Comparison of ENCODE assay signal across 13 cellular contexts in the genomic region with DNA sequence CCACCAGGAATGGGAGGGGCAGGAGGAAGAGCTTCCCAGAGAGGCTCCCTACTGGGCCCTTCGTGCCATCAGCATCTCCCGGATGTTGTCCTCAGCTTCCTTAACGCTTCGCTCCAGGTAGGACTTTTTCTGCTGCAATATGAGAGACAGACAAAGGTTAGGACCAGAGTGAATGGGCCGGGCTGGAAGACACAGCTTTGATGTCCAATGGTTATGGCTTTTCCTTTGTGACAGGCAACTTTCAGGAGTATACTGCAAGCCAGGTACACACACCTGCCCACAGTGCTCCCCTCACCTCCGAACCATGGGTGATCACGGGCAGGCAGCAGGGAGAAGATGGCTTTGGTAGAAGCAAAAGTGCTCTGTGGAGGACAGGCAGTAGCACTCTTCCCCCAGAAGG. TPM values are rescaled to one million over a fixed set of nuclear protein-coding genes. Genes with fewer than 3 reads are reported as not detected.
DNase-seq lines count a peak whose midpoint lies in the region; ATAC-seq and TF ChIP-seq lines count a peak whose summit lies in the region.
"Had no signal": no experiment of that assay in that cellular context is flagged by ENCODE, and none has a peak within 500 bp of the region (broad histone marks: within the 10 kb centered on the region; RNA-seq: fewer than 3 reads in every experiment).

No MANE protein-coding gene starts in this region.

- H3K36me3 ChIP-seq in right atrium auricular region (peaks cover 5% of the 10 kb centered on the region), rectal smooth muscle tissue (ENCODE audit: control insufficient read depth, insufficient read depth, low read length) (no peaks in the 10 kb centered on the region)

- DNase-seq in CD14-positive monocyte (ENCODE audit: low spot score) (no peak), RWPE1 (ENCODE audit: low spot score) (no peak), right atrium auricular region (ENCODE audit: low spot score) (no peak), NAMALWA (ENCODE audit: low spot score) (no peak), NCI-H187 treated with DMSO at 0.1 percent for 48 hours (lab: John Stamatoyannopoulos, UW) (no peak)
- DNase-seq: activated CD8-positive, alpha-beta memory T cell treated with anti-CD3 and anti-CD28 coated beads, Interleukin-2, amount 50 U/mL, for 48 hours; NCI-H1105 treated with DMSO at 0.1 percent for 48 hours; NCI-H510A treated with DMSO at 0.1 percent for 48 hours; pancreas; stimulated activated CD4-positive, alpha-beta T cell treated with anti-CD3 and anti-CD28 coated beads, Interleukin-2, amount 100 ng/mL, for 48 hours had no signal

- no peaks in the 10 kb centered on the region for H3K9me3 ChIP-seq in right atrium auricular region
- H3K9me3 ChIP-seq: pancreas had no signal

- intact Hi-C loops in CD14-positive monocyte (cut with micrococcal nuclease), result loop anchor here (2.0 to 5.0 kb wide), 2 partner anchors 17 to 36 kb away; no protein-coding TSS in a partner anchor

- H3K4me3 ChIP-seq in right atrium auricular region (no peak overlapping the region), rectal smooth muscle tissue (ENCODE audit: low read length) (peak overlapping the region; percentile 12)
- H3K4me3 ChIP-seq: pancreas had no signal

- CTCF ChIA-PET in RWPE1 (lab: Yijun Ruan, JAX), result interaction anchor here (0.6 to 5.3 kb wide), 5 partner anchors 57 to 113 kb away, joined by 3 to 55 read pairs (median 5); a partner anchor contains a TSS

- H3K4me1 Mint-ChIP-seq in CD14-positive monocyte, result peaks cover 39% of the 10 kb centered on the region

- peaks cover 0 to 57% of the 10 kb centered on the region in 2 donors for H3K4me1 ChIP-seq in right atrium auricular region
- peaks cover 43% of the 10 kb centered on the region for H3K4me1 ChIP-seq in rectal smooth muscle tissue (ENCODE audit: control insufficient read depth, insufficient read depth, low read length)

- ATAC-seq in HG03442 (IDR thresholded peaks at IDR 0.05; ENCODE audit: unreplicated experiment) (no peak), HG03135 (IDR thresholded peaks at IDR 0.05; ENCODE audit: unreplicated experiment) (no peak)
- ATAC-seq: pancreas had no signal

- peak overlapping the region; percentile 53 for H3K27ac ChIP-seq in RWPE1
- peak overlapping the region; percentile 66 to 84 for H3K27ac ChIP-seq in right atrium auricular region
- peak overlapping the region; percentile 84 for H3K27ac ChIP-seq in rectal smooth muscle tissue (ENCODE audit: low read depth, low read length)
- H3K27ac ChIP-seq: pancreas had no signal

- H3K4me3 Mint-ChIP-seq in CD14-positive monocyte, result peak overlapping the region in 1 of 2 donors; percentile 17

- no peak overlapping the region for H3K9ac ChIP-seq in rectal smooth muscle tissue (ENCODE audit: low read length)

- H3K27ac Mint-ChIP-seq in CD14-positive monocyte, result peak overlapping the region in 6 of 7 donors; percentile 47 to 90 (median 88)

- H3K27me3 Mint-ChIP-seq in CD14-positive monocyte (ENCODE audit: low read depth in 3 of 3), result peaks cover 0 to 4% (median 2%) of the 10 kb centered on the region in 3 donors

- H3K36me3 Mint-ChIP-seq in CD14-positive monocyte, result peaks cover 44 to 67% of the 10 kb centered on the region in 2 donors

- H3K27me3 ChIP-seq in right atrium auricular region (no peaks in the 10 kb centered on the region), rectal smooth muscle tissue (ENCODE audit: control insufficient read depth, insufficient read depth, low read length) (no peaks in the 10 kb centered on the region)
- H3K27me3 ChIP-seq: pancreas had no signal

- H3K9me3 Mint-ChIP-seq in CD14-positive monocyte, result no peaks in the 10 kb centered on the region

- TF ChIP-seq CTCF in CD14-positive monocyte (IDR thresholded peaks at IDR 0.05), result no peak
- no peak for TF ChIP-seq CTCF in RWPE1 (conservative IDR thresholded peaks at IDR 0.05; ENCODE audit: low read depth)
- no peak for TF ChIP-seq CTCF in right atrium auricular region (IDR thresholded peaks at IDR 0.05)

- POLR2A ChIA-PET in RWPE1 (lab: Yijun Ruan, JAX; ENCODE audit: low non-redundant PET), result interaction anchor here (1.3 kb wide), 1 partner anchor 101 kb away, joined by 5 read pairs; a partner anchor contains a TSS

RNA-seq across cellular contexts. Expression of a gene that starts 57.0 kb away (rescaled TPM):
- 100 to 1,000 TPM in 1 of 2 donors, 10 to 100 TPM in 1; 82.2 to 105 TPM for polyA plus RNA-seq in CD14-positive monocyte
- total RNA-seq in right atrium auricular region, result 100 to 1,000 TPM in 1 of 2 donors, 10 to 100 TPM in 1; 80.4 to 123 TPM
